ENCODE assay signal across 13 cellular contexts in the genomic region with DNA sequence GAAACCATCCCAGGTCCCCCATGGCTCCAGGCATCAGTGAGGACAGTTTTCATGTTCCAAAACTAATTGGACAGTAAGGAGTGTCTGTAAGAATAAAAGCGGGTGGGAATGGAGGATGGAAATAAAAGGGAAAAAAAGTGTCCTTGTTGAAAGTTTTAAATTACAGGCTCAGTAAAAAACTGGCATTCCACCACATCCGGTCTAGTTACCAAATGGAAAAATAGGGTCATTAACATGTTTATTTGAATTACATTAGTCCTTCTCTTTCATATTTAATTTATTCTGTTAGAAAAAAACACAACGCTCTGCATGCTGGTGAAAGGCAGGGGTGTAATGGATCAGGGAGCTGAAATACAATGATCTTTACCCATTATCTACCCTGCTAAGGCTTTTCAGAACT.
DNase-seq lines count a peak whose midpoint lies in the region; ATAC-seq and TF ChIP-seq lines count a peak whose summit lies in the region.
"Had no signal": no experiment of that assay in that cellular context is flagged by ENCODE, and none has a peak within 500 bp of the region (broad histone marks: within the 10 kb centered on the region; RNA-seq: fewer than 3 reads in every experiment).

No MANE protein-coding gene starts in this region.

- peak; percentile 37 for DNase-seq in COLO829 (ENCODE audit: low spot score)
- DNase-seq in SJSA1 (ENCODE audit: low read depth in 1 of 2, low spot score in 2 of 2) = peak in 1 of 2 experiments; percentile 60
- DNase-seq in fibroblast of gingiva (ENCODE audit: low read depth) = peak; percentile 81
- DNase-seq in prostate gland (ENCODE audit: low spot score) = no peak
- DNase-seq in natural killer cell = no peak
- DNase-seq in NOMO-1 treated with DMSO at 0.1 percent for 48 hours (lab: John Stamatoyannopoulos, UW; ENCODE audit: unreplicated experiment) = no peak
- DNase-seq in stimulated activated CD4-positive, alpha-beta T cell treated with anti-CD3 and anti-CD28 coated beads, Interleukin-2, amount 100 ng/mL, for 48 hours = no peak
- DNase-seq: CD4-positive, alpha-beta T cell; effector CD4-positive, alpha-beta T cell; NCI-H2171 treated with DMSO at 0.1 percent for 48 hours had no signal

- H3K27ac Mint-ChIP-seq in natural killer cell = no peak overlapping the region
- H3K27ac Mint-ChIP-seq: CD4-positive, alpha-beta T cell had no signal

- 52% methylated on average over 3 of the region's 3 CpGs for WGBS in prostate gland

- no peak overlapping the region for H3K4me3 Mint-ChIP-seq in natural killer cell
- H3K4me3 Mint-ChIP-seq: CD4-positive, alpha-beta T cell had no signal

- no peaks in the 10 kb centered on the region for H3K9me3 Mint-ChIP-seq in natural killer cell
- H3K9me3 Mint-ChIP-seq: CD4-positive, alpha-beta T cell had no signal

- H3K4me3 ChIP-seq in SJSA1 = no peak overlapping the region
- H3K4me3 ChIP-seq in prostate gland = no peak overlapping the region

- H3K9me3 ChIP-seq in SJSA1 (replicated peaks) (no peaks in the 10 kb centered on the region), prostate gland (no peaks in the 10 kb centered on the region)

- no peak for ATAC-seq in natural killer cell
- ATAC-seq in HG02642 (IDR thresholded peaks at IDR 0.05; ENCODE audit: poor library complexity, unreplicated experiment) = no peak

- intact Hi-C loops in prostate gland (cut with DNase I) = no loop called here
- intact Hi-C loops in natural killer cell (cut with micrococcal nuclease) = loop anchor here (10.0 kb wide), 2 partner anchors 46 to 676 kb away; no protein-coding TSS in a partner anchor

- no peak for TF ChIP-seq POLR2A in prostate gland (IDR thresholded peaks at IDR 0.05)

- peaks cover 62% of the 10 kb centered on the region for H3K4me1 ChIP-seq in SJSA1 (replicated peaks)
- no peaks in the 10 kb centered on the region for H3K4me1 ChIP-seq in prostate gland (replicated peaks)

- H3K36me3 Mint-ChIP-seq in natural killer cell = no peaks in the 10 kb centered on the region

- no peak for TF ChIP-seq CTCF in prostate gland (IDR thresholded peaks at IDR 0.05)
- no peak for TF ChIP-seq CTCF in natural killer cell (IDR thresholded peaks at IDR 0.05)

- H3K27me3 ChIP-seq in SJSA1 (replicated peaks) = no peaks in the 10 kb centered on the region
- H3K27me3 ChIP-seq in prostate gland (replicated peaks; ENCODE audit: insufficient read depth) = no peaks in the 10 kb centered on the region

- H3K4me1 Mint-ChIP-seq in natural killer cell = peaks cover 8 to 15% of the 10 kb centered on the region in 2 donors

- peaks cover 6 to 9% of the 10 kb centered on the region in 2 donors for H3K27me3 Mint-ChIP-seq in natural killer cell (ENCODE audit: low read depth in 2 of 2)
- H3K27me3 Mint-ChIP-seq: CD4-positive, alpha-beta T cell had no signal

- H3K36me3 ChIP-seq in SJSA1 (no peaks in the 10 kb centered on the region), prostate gland (no peaks in the 10 kb centered on the region)

- H3K27ac ChIP-seq in SJSA1 (peak overlapping the region; percentile 66), prostate gland (peak overlapping the region; percentile 23 to 40)
- H3K27ac ChIP-seq: parathyroid adenoma, VCaP had no signal

Comparison
In these comparisons a context has a peak if more than half of its experiments do, and no peak if none do; other contexts are left out.
1. DNase-seq: peak in COLO829 (single experiment) and fibroblast of gingiva (single experiment); none in prostate gland (single experiment), natural killer cell (single experiment), NOMO-1 treated with DMSO at 0.1 percent for 48 hours (single experiment) and stimulated activated CD4-positive, alpha-beta T cell treated with anti-CD3 and anti-CD28 coated beads, Interleukin-2, amount 100 ng/mL, for 48 hours (0 of 2).